16 cellular contexts compared by ENCODE assay signal in genomic region chr12:50739611-50740010, GRCh38. TPM values are rescaled to one million over a fixed set of nuclear protein-coding genes. Genes with fewer than 3 reads are reported as not detected.
DNase-seq lines count a peak whose midpoint lies in the region; ATAC-seq and TF ChIP-seq lines count a peak whose summit lies in the region.
"Had no signal": no experiment of that assay in that cellular context is flagged by ENCODE, and none has a peak within 500 bp of the region (broad histone marks: within the 10 kb centered on the region; RNA-seq: fewer than 3 reads in every experiment).

No MANE protein-coding gene starts in this region.

- intact Hi-C loops in CD4-positive, alpha-beta T cell (cut with DNase I, micrococcal nuclease) = no loop called here
- intact Hi-C loops in natural killer cell (cut with micrococcal nuclease) = loop anchor here (10.0 kb wide), 1 partner anchor 235 kb away; the partner anchor contains the start of gene DIP2B

- CTCF ChIA-PET in CD4-positive, alpha-beta T cell (lab: Charles Lee) = no interaction called here

- H3K27me3 ChIP-seq in foreskin keratinocyte = no peaks in the 10 kb centered on the region
- H3K27me3 ChIP-seq in CD4-positive, alpha-beta T cell (ENCODE audit: control insufficient read depth, insufficient read depth, low read length) = no peaks in the 10 kb centered on the region
- H3K27me3 ChIP-seq: SJSA1 had no signal

- no peaks in the 10 kb centered on the region for H3K27me3 Mint-ChIP-seq in activated T-helper 17 cell treated with anti-CD3 and anti-CD28 coated beads, Interleukin-2, amount 50 U/mL, for 72 hours
- H3K27me3 Mint-ChIP-seq in CD4-positive, alpha-beta T cell = no peaks in the 10 kb centered on the region
- H3K27me3 Mint-ChIP-seq in natural killer cell (ENCODE audit: low read depth in 2 of 2) = no peaks in the 10 kb centered on the region
- H3K27me3 Mint-ChIP-seq: CD4-positive, CD25-positive, alpha-beta regulatory T cell had no signal

- H3K4me1 Mint-ChIP-seq in activated T-helper 17 cell treated with anti-CD3 and anti-CD28 coated beads, Interleukin-2, amount 50 U/mL, for 72 hours = no peaks in the 10 kb centered on the region
- H3K4me1 Mint-ChIP-seq in CD4-positive, alpha-beta T cell (ENCODE audit: low read depth) = no peaks in the 10 kb centered on the region
- no peaks in the 10 kb centered on the region for H3K4me1 Mint-ChIP-seq in natural killer cell

- no peaks in the 10 kb centered on the region for H3K9me3 Mint-ChIP-seq in activated T-helper 17 cell treated with anti-CD3 and anti-CD28 coated beads, Interleukin-2, amount 50 U/mL, for 72 hours
- no peaks in the 10 kb centered on the region for H3K9me3 Mint-ChIP-seq in CD4-positive, alpha-beta T cell
- no peaks in the 10 kb centered on the region for H3K9me3 Mint-ChIP-seq in natural killer cell
- H3K9me3 Mint-ChIP-seq: CD4-positive, CD25-positive, alpha-beta regulatory T cell had no signal

- peaks cover 97% of the 10 kb centered on the region for H3K36me3 Mint-ChIP-seq in activated T-helper 17 cell treated with anti-CD3 and anti-CD28 coated beads, Interleukin-2, amount 50 U/mL, for 72 hours (ENCODE audit: low read depth)
- H3K36me3 Mint-ChIP-seq in CD4-positive, alpha-beta T cell (ENCODE audit: low read depth) = peaks cover 94% of the 10 kb centered on the region
- H3K36me3 Mint-ChIP-seq in natural killer cell = peaks cover 30% of the 10 kb centered on the region

- POLR2A ChIA-PET in CD4-positive, alpha-beta T cell (lab: Charles Lee) = no interaction called here

- peak overlapping the region; percentile 83 for H3K27ac Mint-ChIP-seq in activated T-helper 17 cell treated with anti-CD3 and anti-CD28 coated beads, Interleukin-2, amount 50 U/mL, for 72 hours
- no peak overlapping the region for H3K27ac Mint-ChIP-seq in CD4-positive, alpha-beta T cell
- H3K27ac Mint-ChIP-seq in natural killer cell = no peak overlapping the region

- no peak overlapping the region for H3K4me3 Mint-ChIP-seq in activated T-helper 17 cell treated with anti-CD3 and anti-CD28 coated beads, Interleukin-2, amount 50 U/mL, for 72 hours
- H3K4me3 Mint-ChIP-seq in CD4-positive, alpha-beta T cell = no peak overlapping the region
- H3K4me3 Mint-ChIP-seq in natural killer cell = no peak overlapping the region
- H3K4me3 Mint-ChIP-seq: CD4-positive, CD25-positive, alpha-beta regulatory T cell had no signal

- no peaks in the 10 kb centered on the region for H3K4me1 ChIP-seq in foreskin keratinocyte
- H3K4me1 ChIP-seq: SJSA1 had no signal

- DNase-seq in EL = peak; percentile 61
- DNase-seq in HT1080 (ENCODE audit: low read depth) = peak; percentile 75
- DNase-seq in foreskin keratinocyte = peak in 1 of 2 donors; percentile 40
- no peak for DNase-seq in CD4-positive, alpha-beta T cell
- DNase-seq in natural killer cell = no peak
- DNase-seq in C1 segment of cervical spinal cord (lab: John Stamatoyannopoulos, UW) = no peak
- DNase-seq: GOT3, KBM-7, NCI-H1436 treated with DMSO at 0.1 percent for 48 hours, NCI-H2081, NCI-H748 treated with DMSO at 0.1 percent for 48 hours had no signal

- no peak for TF ChIP-seq CTCF in foreskin keratinocyte (conservative IDR thresholded peaks at IDR 0.05)
- no peak for TF ChIP-seq CTCF in CD4-positive, alpha-beta T cell (IDR thresholded peaks at IDR 0.05)
- TF ChIP-seq CTCF in natural killer cell (IDR thresholded peaks at IDR 0.05) = no peak

- H3K27ac ChIP-seq in foreskin keratinocyte = no peak overlapping the region
- H3K27ac ChIP-seq in CD4-positive, alpha-beta T cell (ENCODE audit: low read depth, low read length) = no peak overlapping the region
- H3K27ac ChIP-seq: SJSA1 had no signal

- H3K9me3 ChIP-seq in CD4-positive, alpha-beta T cell (ENCODE audit: control insufficient read depth, low read length) = no peaks in the 10 kb centered on the region
- H3K9me3 ChIP-seq: SJSA1 had no signal

- peak; percentile 31 for ATAC-seq in activated T-helper 17 cell treated with anti-CD3 and anti-CD28 coated beads, Interleukin-2, amount 50 U/mL, for 72 hours (replicated peaks)
- ATAC-seq in foreskin keratinocyte (peak; percentile 33), natural killer cell (no peak), GM21529 (IDR thresholded peaks at IDR 0.05; ENCODE audit: unreplicated experiment) (no peak)
- no peak for ATAC-seq in CD4-positive, alpha-beta T cell (ENCODE audit: poor library complexity)
- ATAC-seq: GM12878 had no signal

RNA-seq across cellular contexts. Expression of gene ATF1, which starts 24.3 kb away (rescaled TPM):
- 42.3 and 65.4 TPM in 2 replicates for total RNA-seq in HT1080 (2014; rRNA removed; shearing (Covaris generic))
- 34.0 and 34.7 TPM in 2 replicates for polyA plus RNA-seq in HT1080 (2015; cell fraction: cytosol; rRNA removed)
- 16.3 and 30.5 TPM in 2 replicates for polyA plus RNA-seq in HT1080 (2015; cell fraction: nucleus; rRNA removed)
- 10 to 100 TPM; 53.8 to 55.7 TPM for total RNA-seq in activated T-helper 17 cell treated with anti-CD3 and anti-CD28 coated beads, Interleukin-2, amount 50 U/mL, for 72 hours
- total RNA-seq in foreskin keratinocyte (20.8 and 21.4 TPM in 2 replicates), natural killer cell (10 to 100 TPM; 20.1 to 36.8 (median 23.1) TPM)
- 9.9 and 12.4 TPM in 2 replicates for polyA plus RNA-seq in foreskin keratinocyte
- 10 to 100 TPM; 11.3 TPM for total RNA-seq in CD4-positive, alpha-beta T cell

Comparison
In these comparisons a context has a peak if more than half of its experiments do, and no peak if none do; other contexts are left out.
1. DNase-seq: peak in EL (single experiment) and HT1080 (single experiment); none in CD4-positive, alpha-beta T cell (0 of 10), natural killer cell (single experiment) and C1 segment of cervical spinal cord (0 of 14).
2. ATAC-seq: peak in activated T-helper 17 cell treated with anti-CD3 and anti-CD28 coated beads, Interleukin-2, amount 50 U/mL, for 72 hours (single experiment) and foreskin keratinocyte (single experiment); none in CD4-positive, alpha-beta T cell (single experiment), natural killer cell (0 of 3) and GM21529 (single experiment).